Comparison of ENCODE assay signal across 16 cellular contexts in the genomic region with DNA sequence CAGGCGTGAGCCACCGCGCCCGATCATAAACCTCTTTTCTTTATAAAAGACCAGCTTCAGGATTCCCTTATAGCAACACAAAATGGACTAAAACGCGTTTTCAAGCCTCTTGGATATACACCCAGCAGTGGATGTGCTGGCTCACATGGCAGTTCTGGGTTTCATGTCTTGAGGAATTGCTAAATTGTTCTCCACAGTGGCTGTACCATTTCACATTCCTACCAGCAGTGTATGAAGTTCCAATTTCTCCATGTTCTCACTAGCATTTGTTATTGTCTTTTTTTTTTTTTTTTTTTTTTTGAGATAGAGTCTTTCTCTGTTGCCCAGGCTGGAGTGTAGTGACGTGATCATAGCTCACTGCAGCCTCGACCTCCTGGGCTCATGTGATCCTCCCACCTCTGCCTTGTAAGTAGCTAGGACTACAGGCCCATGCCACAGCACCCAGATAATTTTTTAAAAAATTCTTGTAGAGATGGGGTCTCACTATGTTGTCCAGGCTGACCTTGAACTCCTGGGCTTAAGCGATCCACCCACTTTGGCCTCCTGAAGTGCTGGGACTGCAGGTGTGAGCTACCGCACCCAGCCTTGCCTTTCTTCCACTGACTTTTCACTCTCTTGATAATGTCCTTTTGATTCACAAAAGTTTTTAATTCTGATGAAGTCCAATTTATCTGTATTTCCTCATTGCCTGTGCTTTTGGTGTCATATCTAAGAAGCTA. TPM values are rescaled to one million over a fixed set of nuclear protein-coding genes. Genes with fewer than 3 reads are reported as not detected.
"Had no signal": no experiment of that assay in that cellular context is flagged by ENCODE, and none has a peak within 500 bp of the region (broad histone marks: within the 10 kb centered on the region; RNA-seq: fewer than 3 reads in every experiment).

No MANE protein-coding gene starts in this region.

- H3K27ac ChIP-seq: foreskin keratinocyte, left ventricle myocardium inferior, ovary, testis had no signal

- H3K9me3 ChIP-seq: left ventricle myocardium inferior, ovary, testis had no signal

- H3K27me3 Mint-ChIP-seq: activated naive CD8-positive, alpha-beta T cell treated with anti-CD3 and anti-CD28 coated beads, Interleukin-2, amount 10 ng/mL, durations not matched to agents 7 days and 5 days; activated T-cell treated with anti-CD3 and anti-CD28 coated beads, Interleukin-2, amount 50 U/mL, for 24 hours; memory B cell; stimulated activated naive CD8-positive, alpha-beta T cell treated with anti-CD3 and anti-CD28 coated beads, Interleukin-15, amount 100 ng/mL, for 72 hours had no signal

- H3K4me1 ChIP-seq: foreskin keratinocyte, left ventricle myocardium inferior, testis had no signal

- H3K4me3 ChIP-seq: left ventricle myocardium inferior, ovary, testis had no signal

- DNase-seq: activated gamma-delta T cell; activated naive CD8-positive, alpha-beta T cell treated with anti-CD3 and anti-CD28 coated beads, Interleukin-2, amount 10 ng/mL, durations not matched to agents 7 days and 5 days; activated T-cell treated with anti-CD3 and anti-CD28 coated beads, Interleukin-2, amount 50 U/mL, for 24 hours; aorta; effector CD4-positive, alpha-beta T cell; foreskin keratinocyte; head of caudate nucleus; left ventricle myocardium inferior; nephron progenitor cell; ovary; stimulated activated CD4-positive, alpha-beta T cell treated with anti-CD3 and anti-CD28 coated beads, Interleukin-15, amount 100 ng/mL, for 24 hours; stimulated activated CD4-positive, alpha-beta T cell treated with anti-CD3 and anti-CD28 coated beads, Interleukin-4, amount 100 ng/mL, for 24 hours; stimulated activated naive CD8-positive, alpha-beta T cell treated with anti-CD3 and anti-CD28 coated beads, Interleukin-15, amount 100 ng/mL, for 72 hours; testis had no signal

- H3K36me3 ChIP-seq: ovary had no signal

- ATAC-seq: foreskin keratinocyte; stimulated activated naive CD8-positive, alpha-beta T cell treated with anti-CD3 and anti-CD28 coated beads, Interleukin-15, amount 100 ng/mL, for 72 hours had no signal

- H3K27ac Mint-ChIP-seq: activated naive CD8-positive, alpha-beta T cell treated with anti-CD3 and anti-CD28 coated beads, Interleukin-2, amount 10 ng/mL, durations not matched to agents 7 days and 5 days; activated T-cell treated with anti-CD3 and anti-CD28 coated beads, Interleukin-2, amount 50 U/mL, for 24 hours; memory B cell; nephron progenitor cell; stimulated activated naive CD8-positive, alpha-beta T cell treated with anti-CD3 and anti-CD28 coated beads, Interleukin-15, amount 100 ng/mL, for 72 hours had no signal

- H3K27me3 ChIP-seq: foreskin keratinocyte, ovary, testis had no signal

- H3K4me1 Mint-ChIP-seq: activated naive CD8-positive, alpha-beta T cell treated with anti-CD3 and anti-CD28 coated beads, Interleukin-2, amount 10 ng/mL, durations not matched to agents 7 days and 5 days; memory B cell; stimulated activated naive CD8-positive, alpha-beta T cell treated with anti-CD3 and anti-CD28 coated beads, Interleukin-15, amount 100 ng/mL, for 72 hours had no signal

- H3K4me3 Mint-ChIP-seq: activated naive CD8-positive, alpha-beta T cell treated with anti-CD3 and anti-CD28 coated beads, Interleukin-2, amount 10 ng/mL, durations not matched to agents 7 days and 5 days; activated T-cell treated with anti-CD3 and anti-CD28 coated beads, Interleukin-2, amount 50 U/mL, for 24 hours; memory B cell; nephron progenitor cell; stimulated activated naive CD8-positive, alpha-beta T cell treated with anti-CD3 and anti-CD28 coated beads, Interleukin-15, amount 100 ng/mL, for 72 hours had no signal

RNA-seq across cellular contexts. Expression of a gene that starts 23.3 kb away (rescaled TPM):
- total RNA-seq: activated naive CD8-positive, alpha-beta T cell treated with anti-CD3 and anti-CD28 coated beads, Interleukin-2, amount 10 ng/mL, durations not matched to agents 7 days and 5 days; aorta; left ventricle myocardium inferior; urinary bladder had no signal
- polyA plus RNA-seq: ovary, urinary bladder had no signal
